Comparison of ENCODE assay signal across 1 cellular context in genomic region chr12:41979574-41979973, GRCh38.
TF ChIP-seq lines count a peak whose summit lies in the region.

No MANE protein-coding gene starts in this region.

TF ChIP-seq in SK-N-SH treated with all-trans-retinoic acid at 6 μM for 48 hours, 23 proteins besides CTCF, POLR2A, EP300 and RAD21 (continued from another document):
- TF ChIP-seq PATZ1 (CRISPR knock-in tag; IDR thresholded peaks at IDR 0.05; ENCODE audit: borderline replicate concordance): no peak
- no peak for TF ChIP-seq ZNF565 (CRISPR knock-in tag; conservative IDR thresholded peaks at IDR 0.05; ENCODE audit: low read depth)
- no peak for TF ChIP-seq ZFP3 (CRISPR knock-in tag; IDR thresholded peaks at IDR 0.05)
- no peak for TF ChIP-seq POU6F1 (CRISPR knock-in tag; IDR thresholded peaks at IDR 0.05; ENCODE audit: borderline replicate concordance, low read depth)
- no peak for TF ChIP-seq TOX (CRISPR knock-in tag; IDR thresholded peaks at IDR 0.05; ENCODE audit: borderline replicate concordance)
- TF ChIP-seq OSR1 (CRISPR knock-in tag; IDR thresholded peaks at IDR 0.05): no peak
- TF ChIP-seq ESRRG (CRISPR knock-in tag; IDR thresholded peaks at IDR 0.05): no peak
- no peak for TF ChIP-seq BACH2 (CRISPR knock-in tag; IDR thresholded peaks at IDR 0.05; ENCODE audit: borderline replicate concordance)
- TF ChIP-seq ISL1 (CRISPR knock-in tag; IDR thresholded peaks at IDR 0.05): no peak; the same call in 1 of the 2 replicates
- TF ChIP-seq ZNF8 (CRISPR knock-in tag; IDR thresholded peaks at IDR 0.05): no peak
- no peak for TF ChIP-seq ZC3H10 (CRISPR knock-in tag; IDR thresholded peaks at IDR 0.05)
- no peak for TF ChIP-seq ZNF70 (CRISPR knock-in tag; IDR thresholded peaks at IDR 0.05)
